In genomic region chr5:83653669-83654068, GRCh38 we compare ENCODE assay signal across 13 cellular contexts.
DNase-seq lines count a peak whose midpoint lies in the region; ATAC-seq and TF ChIP-seq lines count a peak whose summit lies in the region.
"Had no signal": no experiment of that assay in that cellular context is flagged by ENCODE, and none has a peak within 500 bp of the region (broad histone marks: within the 10 kb centered on the region; RNA-seq: fewer than 3 reads in every experiment).

No MANE protein-coding gene starts in this region.

- DNase-seq in upper lobe of right lung (no peak), D341Med (ENCODE audit: low spot score) (no peak), NCI-H1092 (lab: John Stamatoyannopoulos, UW) (no peak)
- DNase-seq: central memory CD4-positive, alpha-beta T cell; esophagus squamous epithelium; nucleus accumbens; Peyer's patch; stimulated activated CD4-positive, alpha-beta T cell treated with anti-CD3 and anti-CD28 coated beads, Interleukin-15, amount 100 ng/mL, for 24 hours had no signal

- intact Hi-C loops in upper lobe of right lung (cut with DNase I): no loop called here

- no peaks in the 10 kb centered on the region for H3K27me3 ChIP-seq in upper lobe of right lung
- H3K27me3 ChIP-seq: esophagus squamous epithelium, Peyer's patch had no signal

- ATAC-seq in GM18498 (IDR thresholded peaks at IDR 0.05; ENCODE audit: unreplicated experiment) (peak; percentile 61), GM19395 (IDR thresholded peaks at IDR 0.05; ENCODE audit: unreplicated experiment) (peak; percentile 77), HG02759 (IDR thresholded peaks at IDR 0.05; ENCODE audit: unreplicated experiment) (peak; percentile 94), HG03575 (IDR thresholded peaks at IDR 0.05; ENCODE audit: extremely low read depth, insufficient number of reproducible peaks, low FRiP score, unreplicated experiment) (peak; percentile 85), upper lobe of right lung (no peak), HG02840 (IDR thresholded peaks at IDR 0.05; ENCODE audit: low FRiP score, unreplicated experiment) (no peak)

- no peaks in the 10 kb centered on the region for H3K36me3 ChIP-seq in upper lobe of right lung
- H3K36me3 ChIP-seq: esophagus squamous epithelium, Peyer's patch had no signal

- no peak overlapping the region for H3K4me3 ChIP-seq in upper lobe of right lung
- H3K4me3 ChIP-seq: esophagus squamous epithelium, Peyer's patch had no signal

- no peak overlapping the region for H3K27ac ChIP-seq in upper lobe of right lung
- H3K27ac ChIP-seq: esophagus squamous epithelium, Peyer's patch had no signal

- no peaks in the 10 kb centered on the region for H3K9me3 ChIP-seq in upper lobe of right lung
- H3K9me3 ChIP-seq: esophagus squamous epithelium, Peyer's patch had no signal

- TF ChIP-seq CTCF in upper lobe of right lung (IDR thresholded peaks at IDR 0.05): no peak

- H3K4me1 ChIP-seq in upper lobe of right lung: no peaks in the 10 kb centered on the region
- H3K4me1 ChIP-seq: esophagus squamous epithelium, Peyer's patch had no signal

Comparison
In these comparisons a context has a peak if more than half of its experiments do, and no peak if none do; other contexts are left out.
1. ATAC-seq: peak in GM18498 (single experiment), GM19395 (single experiment), HG02759 (single experiment) and HG03575 (single experiment); none in upper lobe of right lung (single experiment) and HG02840 (single experiment).